Comparison of ENCODE assay signal across 7 cellular contexts in genomic region chr2:106735807-106736206, GRCh38.
"Had no signal": no experiment of that assay in that cellular context is flagged by ENCODE, and none has a peak within 500 bp of the region (broad histone marks: within the 10 kb centered on the region; RNA-seq: fewer than 3 reads in every experiment).

No MANE protein-coding gene starts in this region.

- H3K4me1 Mint-ChIP-seq: IgD-negative memory B cell had no signal

- H3K4me3 ChIP-seq: GM23338 had no signal

- H2AFZ ChIP-seq: GM23338 had no signal

- H3K27ac Mint-ChIP-seq: GM23338, H9, IgD-negative memory B cell had no signal

- H3K4me3 Mint-ChIP-seq: GM23338, H9, IgD-negative memory B cell had no signal

- H3K27ac ChIP-seq: HL-60 had no signal

- H3K27me3 Mint-ChIP-seq: IgD-negative memory B cell had no signal

- H3K4me2 ChIP-seq: GM23338 had no signal

- DNase-seq: H9, HCEC 1CT, Kasumi-1, KG1 had no signal

- ATAC-seq: GM23338 had no signal
